Comparison of ENCODE assay signal across 8 cellular contexts in genomic region chr1:108560430-108561144, GRCh38. TPM values are rescaled to one million over a fixed set of nuclear protein-coding genes. Genes with fewer than 3 reads are reported as not detected.
A peak's percentile ranks its signal among the peaks of the same experiment; 100 is the strongest.
DNase-seq lines count a peak whose midpoint lies in the region; ATAC-seq and TF ChIP-seq lines count a peak whose summit lies in the region.

No MANE protein-coding gene starts in this region.

- H3K27me3 ChIP-seq in Panc1 (ENCODE audit: control insufficient read depth, insufficient read depth, low read length) (no peaks in the 10 kb centered on the region), neutrophil (no peaks in the 10 kb centered on the region), vagina (no peaks in the 10 kb centered on the region)

- H3K9me3 ChIP-seq in Panc1 (ENCODE audit: control insufficient read depth, insufficient read depth, low read depth, low read length) (no peaks in the 10 kb centered on the region), neutrophil (no peaks in the 10 kb centered on the region), vagina (no peaks in the 10 kb centered on the region)

- peak overlapping the region; percentile 63; the same call in 1 of the 2 replicates for H3K27ac ChIP-seq in Panc1 (ENCODE audit: low read length)
- peak overlapping the region; percentile 69 for H3K27ac ChIP-seq in neutrophil
- peak overlapping the region; percentile 79 for H3K27ac ChIP-seq in vagina

- H3K36me3 ChIP-seq in Panc1 (ENCODE audit: control insufficient read depth, insufficient read depth, low read length) = no peaks in the 10 kb centered on the region
- no peaks in the 10 kb centered on the region for H3K36me3 ChIP-seq in neutrophil
- H3K36me3 ChIP-seq in vagina = no peaks in the 10 kb centered on the region

- H3K4me1 ChIP-seq in Panc1 (ENCODE audit: control insufficient read depth, insufficient read depth, low read length) (peaks cover 6% of the 10 kb centered on the region), neutrophil (ENCODE audit: control insufficient read depth in 1 of 2, insufficient read depth in 1 of 2, low read depth in 1 of 2, low read length in 1 of 2) (peaks cover 22 to 27% of the 10 kb centered on the region in 2 experiments), vagina (peaks cover 25% of the 10 kb centered on the region)

- ATAC-seq in GM19463 (IDR thresholded peaks at IDR 0.05; ENCODE audit: unreplicated experiment) (peak; percentile 31), Panc1 (peak; percentile 80)

- H3K4me3 ChIP-seq in Panc1 (ENCODE audit: low read depth in 2 of 2, low read length in 2 of 2) = peak overlapping the region; percentile 56 to 58
- peak overlapping the region; percentile 73 to 75 for H3K4me3 ChIP-seq in neutrophil (ENCODE audit: low read depth in 1 of 2, low read length in 1 of 2)
- H3K4me3 ChIP-seq in vagina = peak overlapping the region; percentile 67 to 69

- DNase-seq in COLO668 (lab: John Stamatoyannopoulos, UW; ENCODE audit: unreplicated experiment) (peak; percentile 72), HT-29 (ENCODE audit: low spot score) (peak; percentile 39), Panc1 (ENCODE audit: low read depth, low spot score) (no peak), foreskin melanocyte (peak; percentile 60), vagina (ENCODE audit: extremely low spot score in 2 of 2) (no peak)
- DNase-seq in activated T-helper 1 cell treated with anti-CD3 and anti-CD28 coated beads, Interleukin-2, amount 50 U/mL, for 16 hours (ENCODE audit: low read depth in 1 of 2, low spot score in 1 of 2) = peak; percentile 6 to 11

- CTCF ChIA-PET in Panc1 (lab: Charles Lee) = interaction anchor here (1.1 to 2.2 kb wide), 2 partner anchors 48 to 83 kb away, joined by 4 to 6 read pairs; no protein-coding TSS in a partner anchor

- no peak for TF ChIP-seq CTCF in Panc1 (IDR thresholded peaks at IDR 0.05)
- no peak for TF ChIP-seq CTCF in neutrophil (IDR thresholded peaks at IDR 0.05)
- no peak for TF ChIP-seq CTCF in vagina (IDR thresholded peaks at IDR 0.05)

- TF ChIP-seq POLR2A in vagina (IDR thresholded peaks at IDR 0.05) = no peak

- intact Hi-C loops in Panc1 (cut with micrococcal nuclease; ENCODE audit: unreplicated experiment) = no loop called here
- intact Hi-C loops in vagina (cut with DNase I) = loop anchor here (5.0 kb wide), 1 partner anchor 102 kb away; the partner anchor contains the start of gene HENMT1

- no TSS peak for BruUV-seq in Panc1 (replicated peaks; lab: Mats Ljungman, UMichigan)

- in situ Hi-C loops in Panc1 (cut with HindIII; ENCODE audit: low pct_unique_long_range_greater_than_20kb, low sequenced_read_pairs) = no loop called here

- POLR2A ChIA-PET in Panc1 (lab: Charles Lee) = no interaction called here

RNA-seq across cellular contexts. Expression of gene EEIG2, which starts 0.7 kb away (rescaled TPM):
- total RNA-seq in HT-29 (2014; rRNA removed; shearing (Covaris generic)) = 2.1 and 3.1 TPM in 2 replicates
- total RNA-seq in Panc1 (2021; ENCODE audit: unreplicated experiment) (5.4 TPM), vagina (11.5 TPM)
- polyA plus RNA-seq in Panc1 (2012; ENCODE audit: insufficient read length) = 1.6 TPM

Comparison
In these comparisons a context has a peak if more than half of its experiments do, and no peak if none do; other contexts are left out.
1. DNase-seq: peak in COLO668 (single experiment), HT-29 (single experiment), activated T-helper 1 cell treated with anti-CD3 and anti-CD28 coated beads, Interleukin-2, amount 50 U/mL, for 16 hours (2 of 2) and foreskin melanocyte (single experiment); none in Panc1 (single experiment) and vagina (0 of 2).
2. Peak in every context shown above with its lines, with median percentiles within 50 percentile points of each other: H3K27ac ChIP-seq and H3K4me3 ChIP-seq.